Comparison of ENCODE assay signal across 8 cellular contexts in genomic region chr2:206693399-206694137, GRCh38. TPM values are rescaled to one million over a fixed set of nuclear protein-coding genes. Genes with fewer than 3 reads are reported as not detected.
DNase-seq lines count a peak whose midpoint lies in the region; ATAC-seq, FAIRE-seq and TF ChIP-seq lines count a peak whose summit lies in the region.

No MANE protein-coding gene starts in this region.

- H3K4me2 ChIP-seq in HepG2 (ENCODE audit: low read depth, low read length) = no peak overlapping the region

- TF ChIP-seq POLR2A in HepG2 (IDR thresholded peaks at IDR 0.05; ENCODE audit: insufficient read depth in 1 of 2, low read depth in 2 of 2, low read length in 2 of 2) (no peak), testis (IDR thresholded peaks at IDR 0.05) (no peak)

- no peaks in the 10 kb centered on the region for H3K36me3 ChIP-seq in HepG2 (replicated peaks in 1 of 2; ENCODE audit: control insufficient read depth in 1 of 2, insufficient read depth in 2 of 2, low read length in 2 of 2)
- H3K36me3 ChIP-seq in testis (ENCODE audit: low read depth, missing control alignments) = no peaks in the 10 kb centered on the region

- H3K9ac ChIP-seq in HepG2 (ENCODE audit: insufficient read depth, low read depth, low read length) = no peak overlapping the region

- TF ChIP-seq CTCF in LNCaP clone FGC (IDR thresholded peaks at IDR 0.05; ENCODE audit: control insufficient read depth, extremely low read depth, insufficient read depth) (peak; percentile 60), HepG2 (CRISPR knock-in tag; IDR thresholded peaks at IDR 0.05) (peak; percentile 88), testis (IDR thresholded peaks at IDR 0.05) (peak; percentile 30 to 74 (median 56))

- DNase-seq in DMS153 treated with DMSO at 0.1 percent for 48 hours (lab: John Stamatoyannopoulos, UW; ENCODE audit: unreplicated experiment) = peak; percentile 45
- DNase-seq in LNCaP clone FGC (ENCODE audit: low read depth) = peak; percentile 43
- DNase-seq in RPMI8226 = peak; percentile 65
- DNase-seq in cerebellum (ENCODE audit: low spot score) = peak; percentile 50
- peak; percentile 65 for DNase-seq in HepG2 (ENCODE audit: low spot score)
- DNase-seq in testis = peak; percentile 49

- CTCF ChIA-PET in HepG2 (lab: Yijun Ruan, JAX; ENCODE audit: low intra/inter-chr PET ratio, low total read pairs) = interaction anchor here (1.4 to 2.4 kb wide), 5 partner anchors 88 to 781 kb away, joined by 3 to 22 read pairs (median 10); no protein-coding TSS in a partner anchor

- H3K79me2 ChIP-seq in HepG2 (ENCODE audit: insufficient read depth, low read length) = no peaks in the 10 kb centered on the region

- H3K9me3 ChIP-seq in HepG2 (ENCODE audit: low read length) (no peaks in the 10 kb centered on the region), testis (no peaks in the 10 kb centered on the region)

- H3K4me3 ChIP-seq in LNCaP clone FGC (ENCODE audit: low read depth, low read length) (no peak overlapping the region), HepG2 (replicated peaks in 1 of 3; ENCODE audit: insufficient read depth in 1 of 3, low read depth in 2 of 3, low read length in 3 of 3) (no peak overlapping the region), testis (no peak overlapping the region)

- H3K4me1 ChIP-seq in HepG2 (ENCODE audit: insufficient read depth, low read length) (no peaks in the 10 kb centered on the region), testis (no peaks in the 10 kb centered on the region)

- ATAC-seq in GM19455 (IDR thresholded peaks at IDR 0.05; ENCODE audit: unreplicated experiment) (peak; percentile 84), HepG2 (peak; percentile 93), GM19397 (IDR thresholded peaks at IDR 0.05; ENCODE audit: unreplicated experiment) (no peak)

- in situ Hi-C loops in HepG2 (cut with HindIII; ENCODE audit: extremely low pct_ligation_motif_present, low pct_unique_long_range_greater_than_20kb) = loop anchor here (5.0 to 10.0 kb wide), 3 partner anchors 94 to 779 kb away; no protein-coding TSS in a partner anchor

- no peaks in the 10 kb centered on the region for H4K20me1 ChIP-seq in HepG2 (ENCODE audit: insufficient read depth, low read length)

- no TSS peak for BruUV-seq in HepG2 (replicated peaks; lab: Mats Ljungman, UMichigan)

- intact Hi-C loops in HepG2 (cut with micrococcal nuclease; ENCODE audit: unreplicated experiment) = loop anchor here (1.0 kb wide), 3 partner anchors 88 to 782 kb away; no protein-coding TSS in a partner anchor
- intact Hi-C loops in testis (cut with DNase I; ENCODE audit: low total_unique reads) = loop anchor here (10.0 kb wide), 1 partner anchor 781 kb away; no protein-coding TSS in a partner anchor

- 1% methylated on average over 5 of the region's 5 CpGs for WGBS in HepG2 (ENCODE audit: low lambda C conversion rate)
- WGBS in testis, 2 donors = 44 to 50% methylated on average over 5 of the region's 5 CpGs

- H2AFZ ChIP-seq in HepG2 (ENCODE audit: low read length) = no peak overlapping the region

- peak; percentile 55; the same call in 1 of the 2 replicates for TF ChIP-seq RAD21 in HepG2 (CRISPR knock-in tag; IDR thresholded peaks at IDR 0.05)

- FAIRE-seq in HepG2 (lab: Jason Lieb, UNC) = peak; percentile 98

- POLR2A ChIA-PET in HepG2 (lab: Yijun Ruan, JAX) = no interaction called here

- H3K27ac ChIP-seq in HepG2 (ENCODE audit: extremely low read length, insufficient read depth, low read length) = no peak overlapping the region
- H3K27ac ChIP-seq in testis = no peak overlapping the region

- H3K27me3 ChIP-seq in HepG2 (ENCODE audit: control insufficient read depth in 1 of 2, insufficient read depth in 2 of 2, low read length in 2 of 2) (peaks cover 0 to 7% of the 10 kb centered on the region in 2 experiments; a peak in 2 of 5 replicates), testis (no peaks in the 10 kb centered on the region)

- no peak for TF ChIP-seq EP300 in HepG2 (IDR thresholded peaks at IDR 0.05; ENCODE audit: low read depth in 2 of 2, low read length in 2 of 2)
- no peak for TF ChIP-seq EP300 in HepG2 (CRISPR knock-in tag; IDR thresholded peaks at IDR 0.05; ENCODE audit: borderline replicate concordance)

TF ChIP-seq in HepG2, 621 proteins besides CTCF, POLR2A, EP300 and RAD21 (continues in another document):
- 0 out of 2 replicates have a peak, but pooled peaks have one; percentile 24 for TF ChIP-seq ATF6 (CRISPR knock-in tag; conservative IDR thresholded peaks at IDR 0.05)
- TF ChIP-seq MIXL1 (CRISPR knock-in tag; IDR thresholded peaks at IDR 0.05) = 0 out of 2 replicates have a peak, but pooled peaks have one; percentile 29
- 0 out of 2 replicates have a peak, but pooled peaks have one; percentile 37 for TF ChIP-seq SMAD3 (CRISPR knock-in tag; IDR thresholded peaks at IDR 0.05)
- 0 out of 2 replicates have a peak, but pooled peaks have one; percentile 37 for TF ChIP-seq KLF6 (CRISPR knock-in tag; IDR thresholded peaks at IDR 0.05)
- TF ChIP-seq ZNF777 (CRISPR knock-in tag; IDR thresholded peaks at IDR 0.05) = no peak
- TF ChIP-seq KLF12 (CRISPR knock-in tag; IDR thresholded peaks at IDR 0.05; ENCODE audit: borderline replicate concordance) = no peak
- 0 out of 2 replicates have a peak, but pooled peaks have one; percentile 22 for TF ChIP-seq THAP11 (CRISPR knock-in tag; IDR thresholded peaks at IDR 0.05)

RNA-seq across cellular contexts. Expression of gene DYTN, which starts 24.6 kb away (rescaled TPM):
- total RNA-seq in cerebellum (not detected), HepG2 (2016; rRNA removed; fragmentation: Illumina TruSeq; extraction: Trizol) (not detected in 2 replicates), testis (1 to 10 TPM in 1 of 2 donors, under 1 TPM in 1; 0.19 to 3.1 TPM)
- total RNA-seq in HepG2 (2016; cell fraction: cytosol; rRNA removed; fragmentation: Illumina TruSeq; extraction: Trizol; ENCODE audit: low read depth) = not detected in 2 replicates
- total RNA-seq in HepG2 (2016; cell fraction: insoluble cytoplasmic fraction; rRNA removed; fragmentation: Illumina TruSeq; extraction: Trizol) = not detected in 2 replicates
- total RNA-seq in HepG2 (2016; cell fraction: membrane; rRNA removed; fragmentation: Illumina TruSeq; extraction: Trizol) = not detected in 2 replicates
- not detected in 2 replicates for total RNA-seq in HepG2 (2016; cell fraction: nucleus; rRNA removed; fragmentation: Illumina TruSeq; extraction: Trizol)
- polyA plus RNA-seq in HepG2 (2011; rRNA removed) (not detected in 2 replicates), testis (ENCODE audit: insufficient read depth, low read depth, low replicate concordance) (not detected)
- not detected in 2 replicates for polyA plus RNA-seq in HepG2 (2011; cell fraction: cytosol; rRNA removed)
- polyA plus RNA-seq in HepG2 (2011; cell fraction: nucleus; rRNA removed) = not detected in 2 replicates
- polyA plus RNA-seq in HepG2 (2012) = not detected in 2 replicates
- polyA plus RNA-seq in HepG2 (2016; cell fraction: cytosol; fragmentation: Illumina TruSeq; extraction: Trizol; ENCODE audit: low read depth) = not detected in 2 replicates
- not detected in 2 replicates for polyA plus RNA-seq in HepG2 (2016; cell fraction: insoluble cytoplasmic fraction; fragmentation: Illumina TruSeq; extraction: Trizol; ENCODE audit: low read depth)
- not detected in 2 replicates for polyA plus RNA-seq in HepG2 (2016; cell fraction: membrane; fragmentation: Illumina TruSeq; extraction: Trizol; ENCODE audit: low read depth)
- polyA plus RNA-seq in HepG2 (2016; cell fraction: nucleus; fragmentation: Illumina TruSeq; extraction: Trizol; ENCODE audit: insufficient read depth, low read depth) = not detected in 2 replicates
- not detected in 2 replicates for polyA minus RNA-seq in HepG2 (2011; rRNA and poly(A)+ RNA removed; ENCODE audit: low replicate concordance)
- polyA minus RNA-seq in HepG2 (2011; cell fraction: cytosol; rRNA and poly(A)+ RNA removed) = not detected in 2 replicates
- not detected in 2 replicates for polyA minus RNA-seq in HepG2 (2011; cell fraction: nucleus; rRNA and poly(A)+ RNA removed)

RNA-seq across cellular contexts. Expression of gene FAM237A, which starts 51.3 kb away (rescaled TPM):
- total RNA-seq in cerebellum (not detected), HepG2 (2016; rRNA removed; fragmentation: Illumina TruSeq; extraction: Trizol) (not detected in 2 replicates), testis (not detected)
- total RNA-seq in HepG2 (2016; cell fraction: cytosol; rRNA removed; fragmentation: Illumina TruSeq; extraction: Trizol; ENCODE audit: low read depth) = not detected in 2 replicates
- not detected in 2 replicates for total RNA-seq in HepG2 (2016; cell fraction: insoluble cytoplasmic fraction; rRNA removed; fragmentation: Illumina TruSeq; extraction: Trizol)
- total RNA-seq in HepG2 (2016; cell fraction: membrane; rRNA removed; fragmentation: Illumina TruSeq; extraction: Trizol) = not detected in 2 replicates
- total RNA-seq in HepG2 (2016; cell fraction: nucleus; rRNA removed; fragmentation: Illumina TruSeq; extraction: Trizol) = not detected in 2 replicates
- polyA plus RNA-seq in HepG2 (2011; rRNA removed) (not detected in 2 replicates), testis (ENCODE audit: insufficient read depth, low read depth, low replicate concordance) (3.7 TPM)
- polyA plus RNA-seq in HepG2 (2011; cell fraction: cytosol; rRNA removed) = not detected in 2 replicates
- polyA plus RNA-seq in HepG2 (2011; cell fraction: nucleus; rRNA removed) = not detected in 2 replicates
- polyA plus RNA-seq in HepG2 (2012) = not detected in 2 replicates
- not detected in 2 replicates for polyA plus RNA-seq in HepG2 (2016; cell fraction: cytosol; fragmentation: Illumina TruSeq; extraction: Trizol; ENCODE audit: low read depth)
- polyA plus RNA-seq in HepG2 (2016; cell fraction: insoluble cytoplasmic fraction; fragmentation: Illumina TruSeq; extraction: Trizol; ENCODE audit: low read depth) = not detected in 2 replicates
- polyA plus RNA-seq in HepG2 (2016; cell fraction: membrane; fragmentation: Illumina TruSeq; extraction: Trizol; ENCODE audit: low read depth) = not detected in 2 replicates
- polyA plus RNA-seq in HepG2 (2016; cell fraction: nucleus; fragmentation: Illumina TruSeq; extraction: Trizol; ENCODE audit: insufficient read depth, low read depth) = not detected in 2 replicates
- polyA minus RNA-seq in HepG2 (2011; rRNA and poly(A)+ RNA removed; ENCODE audit: low replicate concordance) = not detected in 2 replicates
- not detected in 2 replicates for polyA minus RNA-seq in HepG2 (2011; cell fraction: cytosol; rRNA and poly(A)+ RNA removed)
- polyA minus RNA-seq in HepG2 (2011; cell fraction: nucleus; rRNA and poly(A)+ RNA removed) = not detected in 2 replicates
